ENCODE assay signal across 8 cellular contexts in the genomic region with DNA sequence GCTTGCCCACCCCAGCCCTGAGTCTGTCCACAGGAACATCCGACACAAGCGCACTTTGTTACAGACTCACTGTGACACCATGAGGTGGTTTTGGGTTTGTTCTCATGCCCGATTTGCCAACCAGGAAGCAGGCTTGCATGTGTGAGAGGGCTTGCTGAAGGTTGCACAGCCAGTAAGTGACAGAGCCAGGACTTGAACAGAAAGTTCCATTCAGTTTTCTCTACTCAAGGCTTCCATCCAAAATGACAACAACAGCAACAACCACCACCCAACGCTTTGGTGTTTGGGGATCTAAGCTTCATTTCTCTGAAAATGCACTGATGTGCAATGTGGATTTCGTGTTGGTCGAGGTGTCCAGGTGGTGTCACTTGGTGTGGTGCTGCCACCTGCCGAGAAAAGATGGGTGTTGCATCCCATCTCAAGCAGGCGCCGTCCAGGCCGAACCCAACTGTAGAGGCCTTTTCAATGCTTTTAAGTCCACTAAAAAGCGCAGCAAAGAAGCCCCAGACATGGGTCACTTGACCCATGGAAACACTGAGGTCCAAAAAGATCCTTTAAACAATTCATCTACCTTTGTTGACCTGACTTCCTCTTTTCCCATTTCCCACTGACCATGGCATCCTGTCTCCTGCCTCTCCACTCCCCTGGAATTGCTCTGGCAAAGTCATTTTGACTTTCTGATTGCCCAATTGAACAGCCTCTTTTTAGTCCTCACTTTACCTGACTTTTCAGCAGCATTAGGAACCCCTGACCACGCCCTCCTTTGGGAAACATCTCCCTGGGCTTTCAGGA. TPM values are rescaled to one million over a fixed set of nuclear protein-coding genes. Genes with fewer than 3 reads are reported as not detected.
DNase-seq lines count a peak whose midpoint lies in the region; ATAC-seq lines count a peak whose summit lies in the region.

No MANE protein-coding gene starts in this region.

- H3K4me3 Mint-ChIP-seq in activated CD4-positive, alpha-beta memory T cell treated with anti-CD3 and anti-CD28 coated beads for 36 hours = no peak overlapping the region

- POLR2A ChIA-PET in activated CD4-positive, alpha-beta memory T cell treated with anti-CD3 and anti-CD28 coated beads for 36 hours (lab: Charles Lee) = interaction anchor here (0.6 kb wide), 1 partner anchor 225 kb away, joined by 3 read pairs; no protein-coding TSS in a partner anchor

- no peak overlapping the region for H3K4ac ChIP-seq in mesenchymal stem cell (ENCODE audit: low read depth in 1 of 2, low read length in 2 of 2)

- intact Hi-C loops in activated CD4-positive, alpha-beta memory T cell treated with anti-CD3 and anti-CD28 coated beads for 36 hours (cut with micrococcal nuclease) = loop anchor here (1.0 to 5.0 kb wide), 5 partner anchors 76 to 317 kb away; a partner anchor contains a TSS

- H3K4me1 Mint-ChIP-seq in activated CD4-positive, alpha-beta memory T cell treated with anti-CD3 and anti-CD28 coated beads for 36 hours (ENCODE audit: low read depth) = peaks cover 8% of the 10 kb centered on the region

- no peak overlapping the region for H3K27ac Mint-ChIP-seq in activated CD4-positive, alpha-beta memory T cell treated with anti-CD3 and anti-CD28 coated beads for 36 hours

- no peak overlapping the region for H2BK120ac ChIP-seq in mesenchymal stem cell (ENCODE audit: low read depth, low read length)

- H4K8ac ChIP-seq in mesenchymal stem cell (ENCODE audit: low read length) = no peak overlapping the region

- H3K36me3 ChIP-seq in mesenchymal stem cell (ENCODE audit: control insufficient read depth in 1 of 2, insufficient read depth in 2 of 2, low read depth in 1 of 2, low read length in 2 of 2) = no peaks in the 10 kb centered on the region

- H3K9me3 Mint-ChIP-seq in activated CD4-positive, alpha-beta memory T cell treated with anti-CD3 and anti-CD28 coated beads for 36 hours = no peaks in the 10 kb centered on the region

- no peak overlapping the region for H3K18ac ChIP-seq in mesenchymal stem cell (ENCODE audit: low read depth in 1 of 2, low read length in 2 of 2)

- H3K27me3 Mint-ChIP-seq in activated CD4-positive, alpha-beta memory T cell treated with anti-CD3 and anti-CD28 coated beads for 36 hours = no peaks in the 10 kb centered on the region

- H3K27ac ChIP-seq in mesenchymal stem cell (ENCODE audit: low read length, poor library complexity, severe bottlenecking) = no peak overlapping the region

- no peaks in the 10 kb centered on the region for H3K79me1 ChIP-seq in mesenchymal stem cell (replicated peaks; ENCODE audit: low read length, poor library complexity, severe bottlenecking)

- H2BK12ac ChIP-seq in mesenchymal stem cell (ENCODE audit: low read length in 2 of 2) = no peak overlapping the region

- H3K4me1 ChIP-seq in mesenchymal stem cell (ENCODE audit: control insufficient read depth, insufficient read depth, low read depth, low read length) = no peaks in the 10 kb centered on the region

- no peak overlapping the region for H2BK5ac ChIP-seq in mesenchymal stem cell (ENCODE audit: low read depth, low read length, poor library complexity, severe bottlenecking)

- peak overlapping the region; percentile 11 for H3K9ac ChIP-seq in mesenchymal stem cell (ENCODE audit: low read length)

- H3K9me3 ChIP-seq in mesenchymal stem cell (ENCODE audit: control insufficient read depth, low read length) = no peaks in the 10 kb centered on the region

- H3K14ac ChIP-seq in mesenchymal stem cell (ENCODE audit: low read length in 2 of 2) = no peak overlapping the region

- no peak overlapping the region for H4K91ac ChIP-seq in mesenchymal stem cell (ENCODE audit: low read length)

- H3K36me3 Mint-ChIP-seq in activated CD4-positive, alpha-beta memory T cell treated with anti-CD3 and anti-CD28 coated beads for 36 hours = no peaks in the 10 kb centered on the region

- H3K4me2 ChIP-seq in mesenchymal stem cell (ENCODE audit: low read length, poor library complexity, severe bottlenecking) = no peak overlapping the region

- no peak overlapping the region for H2AK5ac ChIP-seq in mesenchymal stem cell (ENCODE audit: low read length, severe bottlenecking)

- H3K4me3 ChIP-seq in mesenchymal stem cell (ENCODE audit: insufficient read depth in 1 of 2, low read depth in 1 of 2, low read length in 2 of 2) = no peak overlapping the region

- no peak overlapping the region for H3K23ac ChIP-seq in mesenchymal stem cell (ENCODE audit: low read length in 2 of 2)

- DNase-seq in DMS79 (lab: John Stamatoyannopoulos, UW) (peak; percentile 32), NCI-H526 treated with DMSO at 0.1 percent for 48 hours (lab: John Stamatoyannopoulos, UW) (peak; percentile 56), ecto neural progenitor cell (ENCODE audit: low spot score) (peak; percentile 81), mesenchymal stem cell (peak; percentile 61)
- peak; percentile 86 for DNase-seq in activated CD4-positive, alpha-beta memory T cell treated with anti-CD3 and anti-CD28 coated beads for 36 hours
- peak; percentile 60 to 66 for DNase-seq in stimulated activated CD8-positive, alpha-beta memory T cell treated with anti-CD3 and anti-CD28 coated beads, Interleukin-2, amount 100 ng/mL, for 48 hours (ENCODE audit: low read depth in 2 of 2)

- CTCF ChIA-PET in activated CD4-positive, alpha-beta memory T cell treated with anti-CD3 and anti-CD28 coated beads for 36 hours (lab: Charles Lee) = interaction anchor here (0.5 to 11.1 kb wide), 35 partner anchors 8 to 317 kb away, joined by 3 to 179 read pairs (median 4); a partner anchor contains a TSS

- no peaks in the 10 kb centered on the region for H3K27me3 ChIP-seq in mesenchymal stem cell (ENCODE audit: control insufficient read depth in 1 of 2, insufficient read depth in 1 of 2, low read length in 2 of 2)

- ATAC-seq in HG02759 (IDR thresholded peaks at IDR 0.05; ENCODE audit: unreplicated experiment) = peak; percentile 66
- ATAC-seq in GM21447 (IDR thresholded peaks at IDR 0.05; ENCODE audit: unreplicated experiment) = no peak

- no peak overlapping the region for H2BK15ac ChIP-seq in mesenchymal stem cell (ENCODE audit: low read depth, poor library complexity, severe bottlenecking)

- no peak overlapping the region for H2AFZ ChIP-seq in mesenchymal stem cell (ENCODE audit: low read depth, low read length)

- 15% methylated on average over 12 of the region's 12 CpGs for WGBS in mesenchymal stem cell

RNA-seq across cellular contexts. Expression of a gene that starts 12.2 kb away (rescaled TPM):
- total RNA-seq in activated CD4-positive, alpha-beta memory T cell treated with anti-CD3 and anti-CD28 coated beads for 36 hours = 1 to 10 TPM; 1.9 to 2.1 TPM
- polyA plus RNA-seq in mesenchymal stem cell (2013, experiment 1 of 2) = 8.6 TPM
- polyA plus RNA-seq in mesenchymal stem cell (2013, experiment 2 of 2) = 9.3 TPM

Comparison
In these comparisons a context has a peak if more than half of its experiments do, and no peak if none do; other contexts are left out.
1. DNase-seq: peak in every context shown above with its lines; median percentile 86 in activated CD4-positive, alpha-beta memory T cell treated with anti-CD3 and anti-CD28 coated beads for 36 hours; 81 in ecto neural progenitor cell; 63 in stimulated activated CD8-positive, alpha-beta memory T cell treated with anti-CD3 and anti-CD28 coated beads, Interleukin-2, amount 100 ng/mL, for 48 hours; 61 in mesenchymal stem cell; 56 in NCI-H526 treated with DMSO at 0.1 percent for 48 hours; 32 in DMS79.